Comparison of ENCODE assay signal across 1 cellular context in the genomic region with DNA sequence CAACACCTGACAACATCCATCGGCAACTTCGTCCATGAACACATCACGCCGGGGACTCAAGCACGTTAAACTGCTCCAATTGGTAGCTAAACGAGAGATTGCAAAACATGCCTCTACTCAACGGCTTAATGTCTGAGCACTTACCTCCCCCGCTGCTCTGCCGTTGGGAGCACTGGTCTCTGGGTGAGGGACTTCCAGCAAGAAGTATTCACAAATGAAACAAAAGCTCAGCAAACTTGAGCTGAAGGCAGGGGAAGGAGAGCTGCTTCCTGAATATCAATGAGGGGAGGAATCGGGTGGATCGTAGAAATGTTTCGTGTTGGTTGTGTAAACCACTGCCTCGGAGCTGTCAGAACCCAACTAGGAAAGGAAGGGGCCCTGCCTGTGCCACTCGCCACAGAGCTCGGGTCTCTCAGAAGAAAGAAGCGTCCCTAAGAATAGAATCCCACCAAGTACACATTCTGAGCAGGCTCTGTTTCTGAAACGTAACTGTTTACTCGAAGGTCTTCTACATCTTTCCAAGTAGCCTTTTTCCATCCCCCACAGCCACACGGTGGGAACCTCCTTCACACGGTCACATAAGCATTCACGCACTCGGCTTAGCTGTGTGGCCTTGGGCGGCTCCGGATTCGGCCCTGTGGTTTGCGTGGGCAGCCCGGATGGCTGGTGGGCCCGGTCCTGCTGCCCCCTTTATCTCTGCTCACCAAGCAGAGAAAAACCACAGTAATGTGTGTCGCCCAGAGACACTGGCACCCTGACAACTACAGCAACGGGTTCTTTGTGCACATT.
TF ChIP-seq lines count a peak whose summit lies in the region.

Gene MLC1, minus strand, starts transcription at position 216 of the 789 bp plus-strand sequence. CDS start 524 bp downstream, outside the sequence.

TF ChIP-seq in IMR-90, 13 proteins besides CTCF, POLR2A, EP300 and RAD21 (continued from another document):
- TF ChIP-seq, protein P1, sequence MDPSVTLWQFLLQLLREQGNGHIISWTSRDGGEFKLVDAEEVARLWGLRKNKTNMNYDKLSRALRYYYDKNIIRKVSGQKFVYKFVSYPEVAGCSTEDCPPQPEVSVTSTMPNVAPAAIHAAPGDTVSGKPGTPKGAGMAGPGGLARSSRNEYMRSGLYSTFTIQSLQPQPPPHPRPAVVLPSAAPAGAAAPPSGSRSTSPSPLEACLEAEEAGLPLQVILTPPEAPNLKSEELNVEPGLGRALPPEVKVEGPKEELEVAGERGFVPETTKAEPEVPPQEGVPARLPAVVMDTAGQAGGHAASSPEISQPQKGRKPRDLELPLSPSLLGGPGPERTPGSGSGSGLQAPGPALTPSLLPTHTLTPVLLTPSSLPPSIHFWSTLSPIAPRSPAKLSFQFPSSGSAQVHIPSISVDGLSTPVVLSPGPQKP (IDR thresholded peaks at IDR 0.05; ENCODE audit: borderline replicate concordance, low read depth, low read length): no peak
TF ChIP-seq in IMR-90: peak in this region for 0.
